8 cellular contexts compared by ENCODE assay signal in the genomic region with DNA sequence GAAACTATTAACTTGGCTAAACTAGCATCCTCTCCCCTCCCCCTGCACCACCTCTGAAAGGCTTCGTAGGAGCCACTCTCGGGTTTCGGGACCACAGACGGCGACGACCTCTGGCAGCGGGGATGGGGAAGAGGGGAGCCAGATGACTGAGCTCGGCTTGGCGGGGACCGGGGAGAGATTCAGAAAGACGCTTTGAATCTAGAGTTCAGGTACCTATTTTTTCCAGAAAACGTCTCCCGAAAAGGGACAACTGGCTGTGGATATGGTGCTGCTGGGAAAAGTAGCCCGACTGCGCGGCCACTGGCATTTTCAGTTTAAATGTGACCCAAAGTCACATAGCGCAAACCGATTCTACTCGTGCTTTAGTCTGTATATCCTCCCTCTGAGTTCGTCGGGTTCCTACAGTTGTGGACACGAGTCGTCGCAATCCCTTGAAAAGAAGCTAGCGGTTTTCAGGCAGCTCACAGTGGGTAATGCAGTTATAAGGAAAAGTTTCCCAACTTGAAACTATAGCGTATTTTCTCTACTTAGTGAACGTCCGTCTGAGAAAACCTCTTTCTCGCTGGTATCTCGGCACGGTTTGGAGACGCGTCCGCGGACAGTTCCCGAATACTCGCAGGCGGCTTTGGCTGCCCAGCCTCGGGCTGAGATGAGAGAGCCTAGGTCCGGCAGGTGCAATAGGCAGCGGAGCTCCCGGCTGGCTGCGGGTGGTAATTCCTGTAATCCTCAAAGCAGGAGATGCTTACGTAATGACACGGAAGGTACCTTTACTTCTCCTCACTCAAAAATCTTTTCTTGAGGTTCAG. TPM values are rescaled to one million over a fixed set of nuclear protein-coding genes. Genes with fewer than 3 reads are reported as not detected.
DNase-seq lines count a peak whose midpoint lies in the region; ATAC-seq and TF ChIP-seq lines count a peak whose summit lies in the region.

No MANE protein-coding gene starts in this region.

- DNase-seq in 8988T (peak; percentile 7), GM23248 (peak; percentile 57), fibroblast of peridontal ligament (ENCODE audit: extremely low read depth) (peak; percentile 31), NCI-H524 treated with DMSO at 0.1 percent for 48 hours (lab: John Stamatoyannopoulos, UW) (no peak), SIG-M5 (lab: John Stamatoyannopoulos, UW) (no peak), NAMALWA (ENCODE audit: low spot score) (no peak)

- H3K4me2 ChIP-seq in GM23248 (ENCODE audit: unreplicated experiment) = peak overlapping the region; percentile 76

- H3K27me3 ChIP-seq in GM23248 (replicated peaks; ENCODE audit: insufficient read depth) (peaks cover 79% of the 10 kb centered on the region), muscle layer of colon (ENCODE audit: control insufficient read depth in 1 of 2, insufficient read depth in 2 of 2, low read length in 2 of 2) (no peaks in the 10 kb centered on the region)

- WGBS in GM23248 (ENCODE audit: low coverage in 1 of 2, low lambda C conversion rate in 2 of 2, missing lambda C conversion rate in 2 of 2), 2 experiments = 1 to 2% methylated on average over 45 of the region's 45 CpGs

- peak overlapping the region; percentile 64; the same call in 1 of the 2 replicates for H2AFZ ChIP-seq in GM23248

- H3K36me3 ChIP-seq in GM23248 (ENCODE audit: low read depth) (no peaks in the 10 kb centered on the region), muscle layer of colon (ENCODE audit: insufficient read depth, low read length) (no peaks in the 10 kb centered on the region)

- H3K4me1 ChIP-seq in GM23248 (ENCODE audit: insufficient read depth) (no peaks in the 10 kb centered on the region; the same call in none of the 2 replicates), muscle layer of colon (ENCODE audit: insufficient read depth, low read length) (peaks cover 5% of the 10 kb centered on the region)

- no peaks in the 10 kb centered on the region for H4K20me1 ChIP-seq in GM23248 (ENCODE audit: insufficient read depth)

- peaks cover 10% of the 10 kb centered on the region for H3F3A ChIP-seq in GM23248 (ENCODE audit: insufficient read depth)

- no peaks in the 10 kb centered on the region for H3K79me2 ChIP-seq in GM23248 (ENCODE audit: insufficient read depth)

- in situ Hi-C loops in GM23248 (cut with MboI) = no loop called here

- peak; percentile 48 for ATAC-seq in SK-N-SH treated with all-trans-retinoic acid at 6 μM for 48 hours

- no peak overlapping the region for H3K27ac ChIP-seq in GM23248
- H3K27ac ChIP-seq in muscle layer of colon (ENCODE audit: low read depth, low read length) = peak overlapping the region; percentile 85

- no peaks in the 10 kb centered on the region for H3K9me3 ChIP-seq in GM23248 (ENCODE audit: low read depth)
- no peaks in the 10 kb centered on the region for H3K9me3 ChIP-seq in muscle layer of colon (ENCODE audit: low read length)

- H3K4me3 ChIP-seq in GM23248 (peak overlapping the region; percentile 67), muscle layer of colon (ENCODE audit: low read depth in 1 of 2, low read length in 2 of 2) (peak overlapping the region; percentile 77)

- no peaks in the 10 kb centered on the region for H3K9me2 ChIP-seq in GM23248 (ENCODE audit: insufficient read depth)

- H3K9ac ChIP-seq in GM23248 = no peak overlapping the region
- peak overlapping the region; percentile 41 for H3K9ac ChIP-seq in muscle layer of colon (ENCODE audit: low read length)

TF ChIP-seq in SK-N-SH treated with all-trans-retinoic acid at 6 μM for 48 hours, 23 proteins besides CTCF, POLR2A, EP300 and RAD21:
- TF ChIP-seq ZFP30 (CRISPR knock-in tag; IDR thresholded peaks at IDR 0.05) = no peak
TF ChIP-seq in SK-N-SH treated with all-trans-retinoic acid at 6 μM for 48 hours: peak in this region for 0.

RNA-seq across cellular contexts. Expression of gene PARM1, which starts 1.3 kb away (rescaled TPM):
- total RNA-seq in GM23248 (2014; rRNA removed; shearing (Covaris generic)) = under 0.01 TPM in 1 of 2 replicates, not detected in the other
- polyA plus RNA-seq in GM23248 (2016; fragmentation: Nextera tagmentation; extraction: Ambion mirVana) = 0.14 TPM in 1 of 2 replicates, not detected in the other

Comparison
In these comparisons a context has a peak if more than half of its experiments do, and no peak if none do; other contexts are left out.
1. DNase-seq: peak in 8988T (single experiment), GM23248 (single experiment) and fibroblast of peridontal ligament (single experiment); none in NCI-H524 treated with DMSO at 0.1 percent for 48 hours (single experiment), SIG-M5 (single experiment) and NAMALWA (single experiment).